ENCODE assay signal across 13 cellular contexts in genomic region chr1:107536266-107536665, GRCh38.
DNase-seq lines count a peak whose midpoint lies in the region; ATAC-seq and TF ChIP-seq lines count a peak whose summit lies in the region.
"Had no signal": no experiment of that assay in that cellular context is flagged by ENCODE, and none has a peak within 500 bp of the region (broad histone marks: within the 10 kb centered on the region; RNA-seq: fewer than 3 reads in every experiment).

No MANE protein-coding gene starts in this region.

- H3K4me1 ChIP-seq in BLaER1 = peaks cover 70% of the 10 kb centered on the region
- H3K4me1 ChIP-seq in foreskin keratinocyte = peaks cover 31% of the 10 kb centered on the region

- no peak overlapping the region for H3K9ac ChIP-seq in BLaER1

- POLR2A ChIA-PET in RWPE1 (lab: Yijun Ruan, JAX; ENCODE audit: low non-redundant PET) = no interaction called here

- peak; percentile 18 for DNase-seq in LHCN-M2 (ENCODE audit: low read depth)
- peak; percentile 71 for DNase-seq in RWPE1 (ENCODE audit: low spot score)
- peak; percentile 79 to 90 for DNase-seq in foreskin keratinocyte
- no peak for DNase-seq in mucosa of gallbladder (ENCODE audit: low spot score)
- DNase-seq: activated naive CD8-positive, alpha-beta T cell treated with anti-CD3 and anti-CD28 coated beads, Interleukin-2, amount 10 ng/mL, durations not matched to agents 7 days and 5 days; NCI-H1930; OCI-M1; T-cell had no signal

- H3K27me3 ChIP-seq in BLaER1 = no peaks in the 10 kb centered on the region
- no peaks in the 10 kb centered on the region for H3K27me3 ChIP-seq in foreskin keratinocyte

- CTCF ChIA-PET in RWPE1 (lab: Yijun Ruan, JAX) = interaction anchor here (0.6 kb wide), 1 partner anchor 232 kb away, joined by 3 read pairs; no protein-coding TSS in a partner anchor

- H3K4me3 ChIP-seq in BLaER1 = no peak overlapping the region
- H3K4me3 ChIP-seq: lung had no signal

- TF ChIP-seq CTCF in RWPE1 (conservative IDR thresholded peaks at IDR 0.05; ENCODE audit: low read depth) = no peak
- TF ChIP-seq CTCF in foreskin keratinocyte (conservative IDR thresholded peaks at IDR 0.05) = no peak

- H3K27ac ChIP-seq in BLaER1 (peak overlapping the region; percentile 55), RWPE1 (peak overlapping the region; percentile 96), foreskin keratinocyte (peak overlapping the region; percentile 74)

- no peaks in the 10 kb centered on the region for H4K20me1 ChIP-seq in BLaER1

- H3K4me2 ChIP-seq in BLaER1 = peak overlapping the region; percentile 49

- peaks cover 36% of the 10 kb centered on the region for H3K9me3 ChIP-seq in BLaER1

- no peaks in the 10 kb centered on the region; the same call in 1 of the 2 replicates for H3K36me3 ChIP-seq in BLaER1

- peak; percentile 58 for ATAC-seq in foreskin keratinocyte
- ATAC-seq in HG03342 (IDR thresholded peaks at IDR 0.05; ENCODE audit: unreplicated experiment) = no peak
- ATAC-seq in GM21717 (IDR thresholded peaks at IDR 0.05; ENCODE audit: unreplicated experiment) = no peak
- no peak for ATAC-seq in HG02610 (IDR thresholded peaks at IDR 0.05; ENCODE audit: unreplicated experiment)
- ATAC-seq: T-cell had no signal
